ENCODE assay signal across 19 cellular contexts in the genomic region with DNA sequence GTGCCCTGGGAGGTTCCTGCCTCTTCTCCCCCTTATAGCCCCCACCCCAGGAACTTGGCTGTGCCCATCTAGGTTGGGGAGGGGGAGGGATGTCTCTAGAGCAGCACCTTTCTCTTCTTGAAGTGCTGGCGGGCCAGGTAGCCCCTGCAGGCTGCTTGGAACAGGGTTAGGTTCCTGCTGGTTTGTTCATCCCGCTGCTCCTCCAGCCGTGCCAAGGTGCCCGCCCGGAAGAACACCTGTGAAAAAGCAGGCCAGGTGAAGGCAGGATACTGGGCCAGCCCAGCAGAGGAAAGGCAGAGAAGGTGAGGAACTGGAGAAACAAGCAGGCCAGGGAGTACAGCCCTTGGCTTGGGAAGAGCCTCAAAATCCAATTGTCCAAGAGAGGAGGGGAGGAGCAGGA.
"Had no signal": no experiment of that assay in that cellular context is flagged by ENCODE, and none has a peak within 500 bp of the region (broad histone marks: within the 10 kb centered on the region; RNA-seq: fewer than 3 reads in every experiment).

No MANE protein-coding gene starts in this region.

- H3K36me3 ChIP-seq: ovary had no signal

- H3K27ac ChIP-seq: adrenal gland, breast epithelium, ovary, psoas muscle, SK-N-MC, thyroid gland had no signal

- H3K4me1 ChIP-seq: adrenal gland, breast epithelium, thyroid gland had no signal

- ATAC-seq: left ventricle myocardium superior; naive thymus-derived CD4-positive, alpha-beta T cell; psoas muscle; right cardiac atrium; stimulated activated memory B cell treated with anti-CD40 and anti-IgM and Interleukin-4, amounts not matched to agents 10 μg/mL and 1 μg/mL and 100 μg/mL, for 72 hours had no signal

- H3K4me1 Mint-ChIP-seq: stimulated activated memory B cell treated with anti-CD40 and anti-IgM and Interleukin-4, amounts not matched to agents 10 μg/mL and 1 μg/mL and 100 μg/mL, for 72 hours had no signal

- DNase-seq: activated CD4-positive, alpha-beta T cell treated with anti-CD3 and anti-CD28 coated beads for 48 hours; activated CD4-positive, CD25-positive, alpha-beta regulatory T cell; activated CD8-positive, alpha-beta memory T cell treated with anti-CD3 and anti-CD28 coated beads for 24 hours; activated naive CD4-positive, alpha-beta T cell; adrenal gland; cerebellar nuclear complex; effector CD8-positive, alpha-beta T cell; left ventricle myocardium superior; naive thymus-derived CD4-positive, alpha-beta T cell; ovary; psoas muscle; stimulated activated CD4-positive, alpha-beta T cell treated with anti-CD3 and anti-CD28 coated beads, Interleukin-4, amount 100 ng/mL, for 24 hours; T-helper 9 cell; thyroid gland had no signal

- H3K27me3 Mint-ChIP-seq: naive thymus-derived CD4-positive, alpha-beta T cell; stimulated activated memory B cell treated with anti-CD40 and anti-IgM and Interleukin-4, amounts not matched to agents 10 μg/mL and 1 μg/mL and 100 μg/mL, for 72 hours had no signal

- H3K27ac Mint-ChIP-seq: stimulated activated memory B cell treated with anti-CD40 and anti-IgM and Interleukin-4, amounts not matched to agents 10 μg/mL and 1 μg/mL and 100 μg/mL, for 72 hours had no signal

- H3K9me3 ChIP-seq: adrenal gland, breast epithelium, ovary, psoas muscle, thyroid gland had no signal

- H3K27me3 ChIP-seq: adrenal gland, breast epithelium, ovary, thyroid gland had no signal

- H3K4me3 Mint-ChIP-seq: naive thymus-derived CD4-positive, alpha-beta T cell; stimulated activated memory B cell treated with anti-CD40 and anti-IgM and Interleukin-4, amounts not matched to agents 10 μg/mL and 1 μg/mL and 100 μg/mL, for 72 hours had no signal

- H3K4me2 ChIP-seq: smooth muscle cell had no signal

- H3K9me3 Mint-ChIP-seq: naive thymus-derived CD4-positive, alpha-beta T cell; stimulated activated memory B cell treated with anti-CD40 and anti-IgM and Interleukin-4, amounts not matched to agents 10 μg/mL and 1 μg/mL and 100 μg/mL, for 72 hours had no signal

- H3K4me3 ChIP-seq: adrenal gland, breast epithelium, ovary, psoas muscle, SK-N-MC, smooth muscle cell, thyroid gland had no signal
